ENCODE assay signal across 8 cellular contexts in genomic region chr12:7107181-7108041, GRCh38. TPM values are rescaled to one million over a fixed set of nuclear protein-coding genes. Genes with fewer than 3 reads are reported as not detected.
DNase-seq lines count a peak whose midpoint lies in the region; ATAC-seq and FAIRE-seq lines count a peak whose summit lies in the region.

No MANE protein-coding gene starts in this region.

- no peaks in the 10 kb centered on the region for H3K9me3 ChIP-seq in iPS-18a (ENCODE audit: control insufficient read depth, low read depth, low read length)

- H3K9me3 Mint-ChIP-seq in activated naive CD4-positive, alpha-beta T cell treated with anti-CD3 and anti-CD28 coated beads, Interleukin-2, amount 50 U/mL, for 24 hours: peaks cover 10% of the 10 kb centered on the region
- peaks cover 9 to 11% of the 10 kb centered on the region in 2 donors for H3K9me3 Mint-ChIP-seq in stimulated activated naive B cell treated with anti-CD40 and anti-IgM and Interleukin-4, amounts not matched to agents 10 μg/mL and 1 μg/mL and 100 μg/mL, for 72 hours

- peak overlapping the region; percentile 80 for H3K9ac ChIP-seq in iPS-18a (ENCODE audit: low read length)

- no peaks in the 10 kb centered on the region for H3K36me3 ChIP-seq in iPS-18a (ENCODE audit: control insufficient read depth, low read depth, low read length)

- H3K27me3 ChIP-seq in iPS-18a (ENCODE audit: control insufficient read depth, insufficient read depth, low read length): no peaks in the 10 kb centered on the region

- H3K27ac ChIP-seq in iPS-18a (ENCODE audit: low read length): no peak overlapping the region

- peak overlapping the region; percentile 91 for H3K4me3 ChIP-seq in iPS-18a (ENCODE audit: low read length)

- DNase-seq in activated naive CD4-positive, alpha-beta T cell treated with Interleukin-2 at 50 U/mL for 16 hours: peak; percentile 6
- DNase-seq in activated naive CD4-positive, alpha-beta T cell treated with anti-CD3 and anti-CD28 coated beads, Interleukin-2, amount 50 U/mL, for 16 hours: no peak
- DNase-seq in stimulated activated naive B cell treated with anti-CD40 and anti-IgM and Interleukin-4, amounts not matched to agents 10 μg/mL and 1 μg/mL and 100 μg/mL, for 72 hours: no peak
- DNase-seq in mucosa of gallbladder (ENCODE audit: low spot score): no peak
- no peak for DNase-seq in urothelium cell line (ENCODE audit: low spot score)

- peaks cover 50% of the 10 kb centered on the region for H3K4me1 Mint-ChIP-seq in activated naive CD4-positive, alpha-beta T cell treated with anti-CD3 and anti-CD28 coated beads, Interleukin-2, amount 50 U/mL, for 24 hours
- H3K4me1 Mint-ChIP-seq in stimulated activated naive B cell treated with anti-CD40 and anti-IgM and Interleukin-4, amounts not matched to agents 10 μg/mL and 1 μg/mL and 100 μg/mL, for 72 hours: peaks cover 25 to 30% of the 10 kb centered on the region in 2 donors

- H3K4me1 ChIP-seq in iPS-18a (ENCODE audit: control insufficient read depth, low read depth, low read length): no peaks in the 10 kb centered on the region

- no peak for ATAC-seq in stimulated activated naive B cell treated with anti-CD40 and anti-IgM and Interleukin-4, amounts not matched to agents 10 μg/mL and 1 μg/mL and 100 μg/mL, for 72 hours (replicated peaks)
- no peak for ATAC-seq in GM18867 (IDR thresholded peaks at IDR 0.05; ENCODE audit: unreplicated experiment)

- peak overlapping the region; percentile 91 for H3K27ac Mint-ChIP-seq in activated naive CD4-positive, alpha-beta T cell treated with anti-CD3 and anti-CD28 coated beads, Interleukin-2, amount 50 U/mL, for 24 hours
- peak overlapping the region; percentile 95 for H3K27ac Mint-ChIP-seq in stimulated activated naive B cell treated with anti-CD40 and anti-IgM and Interleukin-4, amounts not matched to agents 10 μg/mL and 1 μg/mL and 100 μg/mL, for 72 hours

- FAIRE-seq in urothelium cell line (lab: Jason Lieb, UNC): no peak

- no peaks in the 10 kb centered on the region for H3K27me3 Mint-ChIP-seq in activated naive CD4-positive, alpha-beta T cell treated with anti-CD3 and anti-CD28 coated beads, Interleukin-2, amount 50 U/mL, for 24 hours
- H3K27me3 Mint-ChIP-seq in stimulated activated naive B cell treated with anti-CD40 and anti-IgM and Interleukin-4, amounts not matched to agents 10 μg/mL and 1 μg/mL and 100 μg/mL, for 72 hours: no peaks in the 10 kb centered on the region

- H3K36me3 Mint-ChIP-seq in activated naive CD4-positive, alpha-beta T cell treated with anti-CD3 and anti-CD28 coated beads, Interleukin-2, amount 50 U/mL, for 24 hours: peaks cover 14% of the 10 kb centered on the region
- peaks cover 22 to 32% of the 10 kb centered on the region in 2 donors for H3K36me3 Mint-ChIP-seq in stimulated activated naive B cell treated with anti-CD40 and anti-IgM and Interleukin-4, amounts not matched to agents 10 μg/mL and 1 μg/mL and 100 μg/mL, for 72 hours

- H3K4me3 Mint-ChIP-seq in activated naive CD4-positive, alpha-beta T cell treated with anti-CD3 and anti-CD28 coated beads, Interleukin-2, amount 50 U/mL, for 24 hours: peak overlapping the region; percentile 90
- H3K4me3 Mint-ChIP-seq in stimulated activated naive B cell treated with anti-CD40 and anti-IgM and Interleukin-4, amounts not matched to agents 10 μg/mL and 1 μg/mL and 100 μg/mL, for 72 hours: peak overlapping the region; percentile 91 to 95

RNA-seq across cellular contexts. Expression of gene C1RL, which starts 1.6 kb away (rescaled TPM):
- total RNA-seq in mucosa of gallbladder: 49.6 TPM

RNA-seq across cellular contexts. Expression of gene C1R, which starts 15.2 kb away (rescaled TPM):
- total RNA-seq in mucosa of gallbladder: 303 TPM

RNA-seq across cellular contexts. Expression of gene RBP5, which starts 21.3 kb away (rescaled TPM):
- total RNA-seq in mucosa of gallbladder: 7.1 TPM

RNA-seq across cellular contexts. Expression of gene CLSTN3, which starts 22.8 kb away (rescaled TPM):
- total RNA-seq in mucosa of gallbladder: 40.6 TPM

RNA-seq across cellular contexts. Expression of gene C1S, which starts 46.9 kb away (rescaled TPM):
- 319 TPM for total RNA-seq in mucosa of gallbladder
